In the genomic region with DNA sequence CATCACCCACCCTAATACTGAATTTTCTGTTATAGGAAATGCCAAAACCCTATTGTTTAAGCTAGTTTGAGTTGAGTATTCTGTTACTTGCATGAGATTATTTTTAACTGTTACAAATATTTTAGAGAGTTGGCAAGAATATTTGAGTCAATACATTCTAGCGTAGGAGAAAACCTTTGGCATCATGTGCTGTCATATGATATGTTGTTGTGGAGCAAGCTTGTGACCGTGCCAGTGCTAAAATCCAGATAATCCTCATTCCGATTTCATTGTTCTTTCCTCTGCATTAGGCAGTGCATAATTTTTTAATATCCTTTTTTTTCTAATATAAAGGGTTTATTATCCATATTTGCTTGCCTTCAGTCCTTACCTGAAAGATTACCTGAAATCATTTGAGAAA, we compare ENCODE assay signal across 19 cellular contexts.
DNase-seq lines count a peak whose midpoint lies in the region; FAIRE-seq and TF ChIP-seq lines count a peak whose summit lies in the region.
"Had no signal": no experiment of that assay in that cellular context is flagged by ENCODE, and none has a peak within 500 bp of the region (broad histone marks: within the 10 kb centered on the region; RNA-seq: fewer than 3 reads in every experiment).

No MANE protein-coding gene starts in this region.

- H3K36me3 Mint-ChIP-seq in nephron progenitor cell (ENCODE audit: low read depth) = no peaks in the 10 kb centered on the region
- H3K36me3 Mint-ChIP-seq: CD4-positive, alpha-beta memory T cell had no signal

- no peaks in the 10 kb centered on the region for H3K9me3 Mint-ChIP-seq in nephron progenitor cell
- H3K9me3 Mint-ChIP-seq: CD4-positive, alpha-beta memory T cell had no signal

- H3K4me3 ChIP-seq in adipocyte (ENCODE audit: low read length) (no peak overlapping the region), neural cell (ENCODE audit: low read length) (no peak overlapping the region), kidney (ENCODE audit: low read length in 2 of 2) (no peak overlapping the region)
- H3K4me3 ChIP-seq: HAP-1 had no signal

- H4K20me1 ChIP-seq in neural cell (ENCODE audit: insufficient read depth) = no peaks in the 10 kb centered on the region

- no peaks in the 10 kb centered on the region for H3K79me2 ChIP-seq in neural cell (replicated peaks; ENCODE audit: insufficient read depth, low read length)

- no peak for TF ChIP-seq EP300 in neural cell (conservative IDR thresholded peaks at IDR 0.05; ENCODE audit: poor library complexity, severe bottlenecking)

- H2AFZ ChIP-seq in neural cell (ENCODE audit: low read depth, low read length) = no peak overlapping the region

- H3K4me1 Mint-ChIP-seq in nephron progenitor cell = peaks cover 7% of the 10 kb centered on the region
- H3K4me1 Mint-ChIP-seq: B cell; CD4-positive, alpha-beta memory T cell had no signal

- FAIRE-seq in kidney (lab: Jason Lieb, UNC) = no peak
- FAIRE-seq: D721Med, G401.6, GM12892, H1 had no signal

- H3K36me3 ChIP-seq in adipocyte (ENCODE audit: control insufficient read depth, insufficient read depth, low read length, severe bottlenecking) = no peaks in the 10 kb centered on the region
- no peaks in the 10 kb centered on the region for H3K36me3 ChIP-seq in neural cell (ENCODE audit: insufficient read depth, low read length)
- H3K36me3 ChIP-seq in kidney (ENCODE audit: control insufficient read depth in 1 of 2, insufficient read depth in 2 of 2, low read length in 2 of 2) = no peaks in the 10 kb centered on the region
- H3K36me3 ChIP-seq: HAP-1 had no signal

- DNase-seq in adipocyte (ENCODE audit: low read depth) (peak; percentile 53), fibroblast of peridontal ligament (ENCODE audit: extremely low read depth) (peak; percentile 42), stromal cell of bone marrow (ENCODE audit: low read depth) (peak; percentile 18), nephron progenitor cell (no peak), kidney (no peak), AG08395 (ENCODE audit: low spot score) (no peak)
- DNase-seq: ACHN; C1 segment of cervical spinal cord; CD4-positive, alpha-beta memory T cell; DMS153; DMS79 treated with DMSO at 0.1 percent for 48 hours; EL had no signal

- H3K4me1 ChIP-seq in adipocyte (ENCODE audit: control insufficient read depth, insufficient read depth, low read length) = peaks cover 4% of the 10 kb centered on the region
- no peaks in the 10 kb centered on the region for H3K4me1 ChIP-seq in kidney (ENCODE audit: control insufficient read depth in 1 of 2, insufficient read depth in 1 of 2, low read depth in 1 of 2, low read length in 2 of 2)
- H3K4me1 ChIP-seq: HAP-1 had no signal

- H3K27ac Mint-ChIP-seq in nephron progenitor cell = no peak overlapping the region
- H3K27ac Mint-ChIP-seq: B cell; CD4-positive, alpha-beta memory T cell had no signal

- H3K4me2 ChIP-seq in neural cell (ENCODE audit: low read length) = no peak overlapping the region

- TF ChIP-seq CTCF in neural cell (IDR thresholded peaks at IDR 0.05; ENCODE audit: poor library complexity, severe bottlenecking) = no peak
- TF ChIP-seq CTCF in nephron progenitor cell (IDR thresholded peaks at IDR 0.05) = no peak
- no peak for TF ChIP-seq CTCF in kidney (IDR thresholded peaks at IDR 0.05; ENCODE audit: borderline replicate concordance, extremely low read depth, insufficient read depth)

- H3K27ac ChIP-seq in neural cell (ENCODE audit: low read length) (peak overlapping the region; percentile 20), kidney (ENCODE audit: low read depth in 2 of 2, low read length in 2 of 2) (no peak overlapping the region)

- no peaks in the 10 kb centered on the region for H3K9me2 ChIP-seq in neural cell (ENCODE audit: insufficient read depth, low read length)

- H3K9me3 ChIP-seq in adipocyte (ENCODE audit: control insufficient read depth, low read length) (no peaks in the 10 kb centered on the region), neural cell (ENCODE audit: low read length) (no peaks in the 10 kb centered on the region), kidney (ENCODE audit: control insufficient read depth in 1 of 2, low read length in 2 of 2) (no peaks in the 10 kb centered on the region)
- H3K9me3 ChIP-seq: HAP-1 had no signal

- H3F3A ChIP-seq in neural cell (ENCODE audit: insufficient read depth, low read length, poor library complexity, severe bottlenecking) = no peaks in the 10 kb centered on the region

- H3K9ac ChIP-seq in adipocyte (ENCODE audit: low read length) (no peak overlapping the region), neural cell (ENCODE audit: low read length) (no peak overlapping the region), kidney (ENCODE audit: low read length in 2 of 2) (no peak overlapping the region)

- no peak for TF ChIP-seq RAD21 in neural cell (conservative IDR thresholded peaks at IDR 0.05)

- intact Hi-C loops in kidney (cut with DNase I) = no loop called here

- H3K27me3 ChIP-seq in adipocyte (replicated peaks; ENCODE audit: control insufficient read depth, insufficient read depth, low read length) (no peaks in the 10 kb centered on the region), neural cell (ENCODE audit: insufficient read depth, low read depth, low read length) (no peaks in the 10 kb centered on the region)

- no peaks in the 10 kb centered on the region for H3K27me3 Mint-ChIP-seq in nephron progenitor cell (ENCODE audit: low read depth, poor library complexity)
- H3K27me3 Mint-ChIP-seq: CD4-positive, alpha-beta memory T cell had no signal

- no peak overlapping the region for H3K4me3 Mint-ChIP-seq in nephron progenitor cell
- H3K4me3 Mint-ChIP-seq: B cell; CD4-positive, alpha-beta memory T cell had no signal

TF ChIP-seq in neural cell, 6 proteins besides CTCF, POLR2A, EP300 and RAD21:
- TF ChIP-seq TAF1 (IDR thresholded peaks at IDR 0.05; ENCODE audit: low read depth) (no peak), MXI1 (conservative IDR thresholded peaks at IDR 0.05; ENCODE audit: poor library complexity, severe bottlenecking) (no peak), POLR2AphosphoS5 (IDR thresholded peaks at IDR 0.05) (no peak), EZH2 (IDR thresholded peaks at IDR 0.05; ENCODE audit: borderline replicate concordance, insufficient read depth, low read length, poor library complexity, severe bottlenecking) (no peak), SMC3 (conservative IDR thresholded peaks at IDR 0.05; ENCODE audit: poor library complexity) (no peak)
- TF ChIP-seq, protein P1, sequence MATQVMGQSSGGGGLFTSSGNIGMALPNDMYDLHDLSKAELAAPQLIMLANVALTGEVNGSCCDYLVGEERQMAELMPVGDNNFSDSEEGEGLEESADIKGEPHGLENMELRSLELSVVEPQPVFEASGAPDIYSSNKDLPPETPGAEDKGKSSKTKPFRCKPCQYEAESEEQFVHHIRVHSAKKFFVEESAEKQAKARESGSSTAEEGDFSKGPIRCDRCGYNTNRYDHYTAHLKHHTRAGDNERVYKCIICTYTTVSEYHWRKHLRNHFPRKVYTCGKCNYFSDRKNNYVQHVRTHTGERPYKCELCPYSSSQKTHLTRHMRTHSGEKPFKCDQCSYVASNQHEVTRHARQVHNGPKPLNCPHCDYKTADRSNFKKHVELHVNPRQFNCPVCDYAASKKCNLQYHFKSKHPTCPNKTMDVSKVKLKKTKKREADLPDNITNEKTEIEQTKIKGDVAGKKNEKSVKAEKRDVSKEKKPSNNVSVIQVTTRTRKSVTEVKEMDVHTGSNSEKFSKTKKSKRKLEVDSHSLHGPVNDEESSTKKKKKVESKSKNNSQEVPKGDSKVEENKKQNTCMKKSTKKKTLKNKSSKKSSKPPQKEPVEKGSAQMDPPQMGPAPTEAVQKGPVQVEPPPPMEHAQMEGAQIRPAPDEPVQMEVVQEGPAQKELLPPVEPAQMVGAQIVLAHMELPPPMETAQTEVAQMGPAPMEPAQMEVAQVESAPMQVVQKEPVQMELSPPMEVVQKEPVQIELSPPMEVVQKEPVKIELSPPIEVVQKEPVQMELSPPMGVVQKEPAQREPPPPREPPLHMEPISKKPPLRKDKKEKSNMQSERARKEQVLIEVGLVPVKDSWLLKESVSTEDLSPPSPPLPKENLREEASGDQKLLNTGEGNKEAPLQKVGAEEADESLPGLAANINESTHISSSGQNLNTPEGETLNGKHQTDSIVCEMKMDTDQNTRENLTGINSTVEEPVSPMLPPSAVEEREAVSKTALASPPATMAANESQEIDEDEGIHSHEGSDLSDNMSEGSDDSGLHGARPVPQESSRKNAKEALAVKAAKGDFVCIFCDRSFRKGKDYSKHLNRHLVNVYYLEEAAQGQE (IDR thresholded peaks at IDR 0.05; ENCODE audit: borderline replicate concordance) = no peak

Comparison
In these comparisons a context has a peak if more than half of its experiments do, and no peak if none do; other contexts are left out.
1. DNase-seq: peak in adipocyte (single experiment), fibroblast of peridontal ligament (single experiment) and stromal cell of bone marrow (single experiment); none in nephron progenitor cell (single experiment), kidney (single experiment) and AG08395 (single experiment).